Comparison of ENCODE assay signal across 10 cellular contexts in genomic region chr15:70376031-70376928, GRCh38.
A peak's percentile ranks its signal among the peaks of the same experiment; 100 is the strongest.
DNase-seq lines count a peak whose midpoint lies in the region; ATAC-seq, FAIRE-seq and TF ChIP-seq lines count a peak whose summit lies in the region.
"Had no signal": no experiment of that assay in that cellular context is flagged by ENCODE, and none has a peak within 500 bp of the region (broad histone marks: within the 10 kb centered on the region; RNA-seq: fewer than 3 reads in every experiment).

No MANE protein-coding gene starts in this region.

- no peak overlapping the region for H3K4me3 Mint-ChIP-seq in activated CD8-positive, alpha-beta memory T cell treated with anti-CD3 and anti-CD28 coated beads, Interleukin-2, amount 10 ng/mL, durations not matched to agents 7 days and 5 days
- H3K4me3 Mint-ChIP-seq in type B pancreatic cell: peak overlapping the region; percentile 59
- H3K4me3 Mint-ChIP-seq: activated naive CD8-positive, alpha-beta T cell treated with anti-CD3 and anti-CD28 coated beads, Interleukin-2, amount 10 ng/mL, durations not matched to agents 7 days and 5 days had no signal

- FAIRE-seq in bronchial epithelial cell (lab: Jason Lieb, UNC): peak; percentile 81

- CTCF ChIA-PET in activated CD8-positive, alpha-beta memory T cell treated with anti-CD3 and anti-CD28 coated beads, Interleukin-2, amount 10 ng/mL, durations not matched to agents 7 days and 5 days (lab: Charles Lee): no interaction called here

- H3K4me1 Mint-ChIP-seq in activated CD8-positive, alpha-beta memory T cell treated with anti-CD3 and anti-CD28 coated beads, Interleukin-2, amount 10 ng/mL, durations not matched to agents 7 days and 5 days: no peaks in the 10 kb centered on the region
- peaks cover 27% of the 10 kb centered on the region for H3K4me1 Mint-ChIP-seq in type B pancreatic cell (ENCODE audit: unreplicated experiment)

- H3K27ac Mint-ChIP-seq in activated CD8-positive, alpha-beta memory T cell treated with anti-CD3 and anti-CD28 coated beads, Interleukin-2, amount 10 ng/mL, durations not matched to agents 7 days and 5 days: no peak overlapping the region
- H3K27ac Mint-ChIP-seq in type B pancreatic cell: peak overlapping the region; percentile 57
- H3K27ac Mint-ChIP-seq: activated naive CD8-positive, alpha-beta T cell treated with anti-CD3 and anti-CD28 coated beads, Interleukin-2, amount 10 ng/mL, durations not matched to agents 7 days and 5 days had no signal

- TF ChIP-seq CTCF in bronchial epithelial cell (IDR thresholded peaks at IDR 0.05; ENCODE audit: insufficient read depth, low read length, severe bottlenecking) (no peak), type B pancreatic cell (conservative IDR thresholded peaks at IDR 0.05) (no peak)

- ATAC-seq in activated CD8-positive, alpha-beta memory T cell treated with anti-CD3 and anti-CD28 coated beads, Interleukin-2, amount 10 ng/mL, durations not matched to agents 7 days and 5 days: no peak
- no peak for ATAC-seq in left lobe of liver
- no peak for ATAC-seq in HG03354 (IDR thresholded peaks at IDR 0.05; ENCODE audit: poor library complexity, severe bottlenecking, unreplicated experiment)

- H3K4me3 ChIP-seq in bronchial epithelial cell (ENCODE audit: low read depth, low read length): no peak overlapping the region

- peak; percentile 48 for DNase-seq in activated CD8-positive, alpha-beta memory T cell treated with anti-CD3 and anti-CD28 coated beads for 24 hours
- DNase-seq in activated CD8-positive, alpha-beta memory T cell treated with anti-CD3 and anti-CD28 coated beads, Interleukin-2, amount 10 ng/mL, durations not matched to agents 7 days and 5 days: no peak
- DNase-seq in bronchial epithelial cell (ENCODE audit: low read depth) (no peak), left lobe of liver (ENCODE audit: low spot score) (peak; percentile 34), type B pancreatic cell (ENCODE audit: extremely low spot score, unreplicated experiment) (peak; percentile 56), T1000 (lab: John Stamatoyannopoulos, UW) (no peak), SIG-M5 (lab: John Stamatoyannopoulos, UW) (no peak)
- DNase-seq: activated naive CD8-positive, alpha-beta T cell treated with anti-CD3 and anti-CD28 coated beads, Interleukin-2, amount 10 ng/mL, durations not matched to agents 7 days and 5 days; NCI-H1436 treated with DMSO at 0.1 percent for 48 hours had no signal

- peaks cover 43% of the 10 kb centered on the region for H3K27me3 Mint-ChIP-seq in activated CD8-positive, alpha-beta memory T cell treated with anti-CD3 and anti-CD28 coated beads, Interleukin-2, amount 10 ng/mL, durations not matched to agents 7 days and 5 days
- H3K27me3 Mint-ChIP-seq in type B pancreatic cell: peaks cover 48% of the 10 kb centered on the region

- H3K27me3 ChIP-seq in bronchial epithelial cell (ENCODE audit: control insufficient read depth, insufficient read depth, low read length): peaks cover 2% of the 10 kb centered on the region

- H3K36me3 ChIP-seq in bronchial epithelial cell (ENCODE audit: control insufficient read depth, insufficient read depth, low read length): no peaks in the 10 kb centered on the region

- H3K36me3 Mint-ChIP-seq in activated CD8-positive, alpha-beta memory T cell treated with anti-CD3 and anti-CD28 coated beads, Interleukin-2, amount 10 ng/mL, durations not matched to agents 7 days and 5 days: no peaks in the 10 kb centered on the region
- H3K36me3 Mint-ChIP-seq in type B pancreatic cell: no peaks in the 10 kb centered on the region
- H3K36me3 Mint-ChIP-seq: activated naive CD8-positive, alpha-beta T cell treated with anti-CD3 and anti-CD28 coated beads, Interleukin-2, amount 10 ng/mL, durations not matched to agents 7 days and 5 days had no signal

- no peaks in the 10 kb centered on the region for H3K9me3 Mint-ChIP-seq in activated CD8-positive, alpha-beta memory T cell treated with anti-CD3 and anti-CD28 coated beads, Interleukin-2, amount 10 ng/mL, durations not matched to agents 7 days and 5 days (ENCODE audit: low read depth)
- no peaks in the 10 kb centered on the region for H3K9me3 Mint-ChIP-seq in type B pancreatic cell
- H3K9me3 Mint-ChIP-seq: activated naive CD8-positive, alpha-beta T cell treated with anti-CD3 and anti-CD28 coated beads, Interleukin-2, amount 10 ng/mL, durations not matched to agents 7 days and 5 days had no signal

Comparison
In these comparisons a context has a peak if more than half of its experiments do, and no peak if none do; other contexts are left out.
1. DNase-seq: peak in activated CD8-positive, alpha-beta memory T cell treated with anti-CD3 and anti-CD28 coated beads for 24 hours (single experiment), left lobe of liver (single experiment) and type B pancreatic cell (single experiment); none in activated CD8-positive, alpha-beta memory T cell treated with anti-CD3 and anti-CD28 coated beads, Interleukin-2, amount 10 ng/mL, durations not matched to agents 7 days and 5 days (single experiment), bronchial epithelial cell (single experiment), T1000 (single experiment) and SIG-M5 (single experiment).